13 cellular contexts compared by ENCODE assay signal in the genomic region with DNA sequence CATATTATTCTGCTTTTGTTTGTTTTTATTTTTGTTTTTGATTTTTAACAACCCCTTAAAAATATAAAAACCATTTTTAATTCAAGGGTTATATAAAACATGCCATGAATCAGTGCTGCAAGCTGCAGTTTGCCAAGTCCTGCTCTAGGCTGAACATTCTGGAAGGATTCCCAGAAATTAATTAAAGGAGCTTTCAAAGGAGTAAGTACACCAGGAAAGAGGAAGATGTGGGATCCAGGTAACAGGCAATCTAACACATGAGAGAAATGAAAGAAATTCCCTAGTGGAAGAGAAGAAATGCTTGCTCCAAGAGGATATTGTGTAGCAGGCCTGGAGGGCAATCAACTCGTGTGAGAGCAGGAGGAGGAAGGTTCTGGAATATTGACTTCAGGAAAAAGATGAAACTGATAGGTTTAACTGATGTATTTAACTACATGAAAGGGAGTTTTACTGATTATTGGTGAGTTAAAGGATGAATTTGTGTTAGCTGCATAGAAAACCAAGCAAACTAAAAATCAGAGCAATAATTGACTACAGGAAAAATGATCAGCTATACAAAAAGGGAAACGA.
DNase-seq lines count a peak whose midpoint lies in the region; ATAC-seq and TF ChIP-seq lines count a peak whose summit lies in the region.
"Had no signal": no experiment of that assay in that cellular context is flagged by ENCODE, and none has a peak within 500 bp of the region (broad histone marks: within the 10 kb centered on the region; RNA-seq: fewer than 3 reads in every experiment).

No MANE protein-coding gene starts in this region.

- H3K9ac ChIP-seq in adipocyte (ENCODE audit: low read length): no peak overlapping the region

- ATAC-seq in GM18868 (IDR thresholded peaks at IDR 0.05; ENCODE audit: unreplicated experiment): no peak
- ATAC-seq in stimulated activated naive CD8-positive, alpha-beta T cell treated with anti-CD3 and anti-CD28 coated beads, Interleukin-15, Interleukin-2, amounts not matched to agents 100 U/mL and 50 U/mL, for 24 hours: no peak
- ATAC-seq: psoas muscle had no signal

- DNase-seq in NCI-H1105 treated with DMSO at 0.1 percent for 48 hours (lab: John Stamatoyannopoulos, UW): peak; percentile 53
- no peak for DNase-seq in NCI-H1105 (lab: John Stamatoyannopoulos, UW)
- peak; percentile 77 for DNase-seq in adipocyte (ENCODE audit: low read depth)
- DNase-seq in fibroblast of mammary gland (ENCODE audit: low read depth): peak; percentile 36
- DNase-seq in renal cortical epithelial cell (ENCODE audit: low read depth): peak; percentile 83
- no peak for DNase-seq in stimulated activated naive CD4-positive, alpha-beta T cell (lab: John Stamatoyannopoulos, UW)
- DNase-seq in stimulated activated naive CD8-positive, alpha-beta T cell treated with anti-CD3 and anti-CD28 coated beads, Interleukin-15, Interleukin-2, amounts not matched to agents 100 U/mL and 50 U/mL, for 24 hours: no peak
- DNase-seq: 8988T, DMS 273 treated with DMSO at 0.1 percent for 48 hours, KG1, NCI-H345, psoas muscle had no signal

- peaks cover 21% of the 10 kb centered on the region for H3K4me1 ChIP-seq in adipocyte (ENCODE audit: control insufficient read depth, insufficient read depth, low read length)
- H3K4me1 ChIP-seq: psoas muscle had no signal

- H3K9me3 ChIP-seq in adipocyte (ENCODE audit: control insufficient read depth, low read length): no peaks in the 10 kb centered on the region
- H3K9me3 ChIP-seq: psoas muscle had no signal

- TF ChIP-seq CTCF in fibroblast of mammary gland (conservative IDR thresholded peaks at IDR 0.05; ENCODE audit: control insufficient read depth, insufficient read depth, low read depth, low read length): no peak

- H3K4me3 ChIP-seq in adipocyte (ENCODE audit: low read length) (no peak overlapping the region), fibroblast of mammary gland (ENCODE audit: control insufficient read depth, low read depth, low read length) (no peak overlapping the region)
- H3K4me3 ChIP-seq: psoas muscle had no signal

- H3K27me3 ChIP-seq in adipocyte (replicated peaks; ENCODE audit: control insufficient read depth, insufficient read depth, low read length): no peaks in the 10 kb centered on the region

- H3K36me3 ChIP-seq in adipocyte (ENCODE audit: control insufficient read depth, insufficient read depth, low read length, severe bottlenecking): no peaks in the 10 kb centered on the region

Comparison
In these comparisons a context has a peak if more than half of its experiments do, and no peak if none do; other contexts are left out.
1. DNase-seq: peak in NCI-H1105 treated with DMSO at 0.1 percent for 48 hours (single experiment), adipocyte (single experiment), fibroblast of mammary gland (single experiment) and renal cortical epithelial cell (single experiment); none in NCI-H1105 (single experiment), stimulated activated naive CD4-positive, alpha-beta T cell (0 of 6) and stimulated activated naive CD8-positive, alpha-beta T cell treated with anti-CD3 and anti-CD28 coated beads, Interleukin-15, Interleukin-2, amounts not matched to agents 100 U/mL and 50 U/mL, for 24 hours (single experiment).